8 cellular contexts compared by ENCODE assay signal in genomic region chr17:77331161-77331864, GRCh38.
A peak's percentile ranks its signal among the peaks of the same experiment; 100 is the strongest.
DNase-seq lines count a peak whose midpoint lies in the region; ATAC-seq lines count a peak whose summit lies in the region.

No MANE protein-coding gene starts in this region.

- peak overlapping the region; percentile 34 for H3K4me3 ChIP-seq in HUES64 (ENCODE audit: low read length)

- 13% methylated on average over 22 of the region's 24 CpGs for WGBS in HUES64

- no peaks in the 10 kb centered on the region; the same call in 1 of the 2 replicates for H3K36me3 ChIP-seq in HUES64 (ENCODE audit: insufficient read depth, low read length)

- peak overlapping the region; percentile 65 for H3K27ac ChIP-seq in HUES64 (ENCODE audit: low read depth, low read length)

- peaks cover 5% of the 10 kb centered on the region; the same call in 1 of the 2 replicates for H3K9me3 ChIP-seq in HUES64 (ENCODE audit: insufficient read depth, low read depth, low read length)

- in situ Hi-C loops in Caki2 (cut with HindIII; ENCODE audit: low pct_unique_long_range_greater_than_20kb, low sequenced_read_pairs), result no loop called here

- no peaks in the 10 kb centered on the region for H3K27me3 ChIP-seq in HUES64 (ENCODE audit: insufficient read depth, low read length)

- no peak overlapping the region for H3K9ac ChIP-seq in HUES64 (ENCODE audit: low read depth, low read length)

- DNase-seq in Caki2 (ENCODE audit: low read depth) (peak; percentile 81), NOMO-1 treated with DMSO at 0.1 percent for 48 hours (lab: John Stamatoyannopoulos, UW; ENCODE audit: unreplicated experiment) (peak; percentile 91), epidermal melanocyte (ENCODE audit: insufficient read length, low spot score) (peak; percentile 89), mucosa of gallbladder (ENCODE audit: low spot score) (peak; percentile 93)
- DNase-seq in activated CD8-positive, alpha-beta memory T cell treated with anti-CD3 and anti-CD28 coated beads, Interleukin-2, amount 50 U/mL, for 1 hour (ENCODE audit: extremely low read depth), result peak; percentile 93
- DNase-seq in stimulated activated CD8-positive, alpha-beta memory T cell treated with anti-CD3 and anti-CD28 coated beads, Interleukin-4, amount 100 ng/mL, for 48 hours, result peak; percentile 99

- no peaks in the 10 kb centered on the region for H3K4me1 ChIP-seq in HUES64 (ENCODE audit: insufficient read depth, low read length)

- peak; percentile 60 for ATAC-seq in GM21367 (IDR thresholded peaks at IDR 0.05; ENCODE audit: unreplicated experiment)

Comparison
In these comparisons a context has a peak if more than half of its experiments do, and no peak if none do; other contexts are left out.
1. Peak in every context shown above with its lines: DNase-seq, ATAC-seq, H3K4me3 ChIP-seq and H3K27ac ChIP-seq.